33 cellular contexts compared by ENCODE assay signal in the genomic region with DNA sequence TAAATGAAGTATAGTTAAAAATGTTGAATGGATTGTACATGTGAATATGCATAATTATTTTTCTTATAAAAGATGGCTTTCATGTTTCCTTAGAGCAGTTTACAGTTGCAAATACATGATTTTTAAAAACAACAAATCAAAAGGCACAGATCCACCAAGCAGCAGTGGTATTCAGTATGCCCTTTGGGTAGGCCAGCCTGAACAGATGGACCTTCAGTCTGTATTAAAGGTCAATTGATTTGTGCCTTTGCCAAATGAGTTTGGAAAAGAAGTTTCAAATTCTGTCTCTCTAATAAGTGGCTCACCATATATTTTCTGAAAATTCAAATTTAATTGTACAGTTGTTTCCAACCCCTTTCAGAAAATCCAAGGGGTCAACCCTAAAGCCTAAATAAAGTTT.
DNase-seq lines count a peak whose midpoint lies in the region; ATAC-seq, FAIRE-seq and TF ChIP-seq lines count a peak whose summit lies in the region.
"Had no signal": no experiment of that assay in that cellular context is flagged by ENCODE, and none has a peak within 500 bp of the region (broad histone marks: within the 10 kb centered on the region; RNA-seq: fewer than 3 reads in every experiment).

No MANE protein-coding gene starts in this region.

- H3K79me2 ChIP-seq in HepG2 (ENCODE audit: insufficient read depth, low read length): no peaks in the 10 kb centered on the region

- H3K9ac ChIP-seq in liver (ENCODE audit: low read depth in 1 of 2, low read length in 2 of 2): no peak overlapping the region
- H3K9ac ChIP-seq in HepG2 (ENCODE audit: insufficient read depth, low read depth, low read length): no peak overlapping the region
- no peak overlapping the region for H3K9ac ChIP-seq in kidney (ENCODE audit: low read length in 2 of 2)
- H3K9ac ChIP-seq: BLaER1; BLaER1 treated with 17β-estradiol and CSF1 and Interleukin-3, amounts not matched to agents 10 nM and 100 nM had no signal

- CTCF ChIA-PET in HepG2 (lab: Yijun Ruan, JAX; ENCODE audit: low intra/inter-chr PET ratio, low total read pairs): no interaction called here

- no peaks in the 10 kb centered on the region for H4K20me1 ChIP-seq in HepG2 (ENCODE audit: insufficient read depth, low read length)
- H4K20me1 ChIP-seq: BLaER1; BLaER1 treated with 17β-estradiol and CSF1 and Interleukin-3, amounts not matched to agents 10 nM and 100 nM had no signal

- POLR2A ChIA-PET in HepG2 (lab: Yijun Ruan, JAX): no interaction called here

- H3K4me1 ChIP-seq in liver (ENCODE audit: control insufficient read depth in 4 of 4, insufficient read depth in 4 of 4, low read length in 3 of 4) (peaks cover 0 to 9% (median 5%) of the 10 kb centered on the region in 4 donors), HepG2 (ENCODE audit: insufficient read depth, low read length) (no peaks in the 10 kb centered on the region), right lobe of liver (no peaks in the 10 kb centered on the region), kidney (ENCODE audit: control insufficient read depth in 1 of 2, insufficient read depth in 1 of 2, low read depth in 1 of 2, low read length in 2 of 2) (no peaks in the 10 kb centered on the region)
- H3K4me1 ChIP-seq: A549; BE2C; BLaER1; BLaER1 treated with 17β-estradiol and CSF1 and Interleukin-3, amounts not matched to agents 10 nM and 100 nM had no signal

- H3K4me3 ChIP-seq in liver (ENCODE audit: low read depth in 1 of 3, low read length in 3 of 3): no peak overlapping the region
- H3K4me3 ChIP-seq in HepG2 (replicated peaks in 1 of 3; ENCODE audit: insufficient read depth in 1 of 3, low read depth in 2 of 3, low read length in 3 of 3): no peak overlapping the region
- H3K4me3 ChIP-seq in right lobe of liver: no peak overlapping the region
- no peak overlapping the region for H3K4me3 ChIP-seq in kidney (ENCODE audit: low read length in 2 of 2)
- H3K4me3 ChIP-seq: A549; BLaER1; BLaER1 treated with 17β-estradiol and CSF1 and Interleukin-3, amounts not matched to agents 10 nM and 100 nM had no signal

- in situ Hi-C loops in HepG2 (cut with HindIII; ENCODE audit: extremely low pct_ligation_motif_present, low pct_unique_long_range_greater_than_20kb): no loop called here

- TF ChIP-seq POLR2A in HepG2 (IDR thresholded peaks at IDR 0.05; ENCODE audit: insufficient read depth in 1 of 2, low read depth in 2 of 2, low read length in 2 of 2) (no peak), right lobe of liver (IDR thresholded peaks at IDR 0.05) (no peak)

- peak; percentile 5 to 38 for TF ChIP-seq RAD21 in liver (IDR thresholded peaks at IDR 0.05)
- TF ChIP-seq RAD21 in HepG2 (CRISPR knock-in tag; IDR thresholded peaks at IDR 0.05): no peak

- no peak overlapping the region for H2AFZ ChIP-seq in HepG2 (ENCODE audit: low read length)

- no peak for ATAC-seq in HepG2
- ATAC-seq in left lobe of liver: peak; percentile 89
- peak; percentile 72 to 87 (median 83) for ATAC-seq in right lobe of liver
- ATAC-seq: A549; CD8-positive, alpha-beta T cell had no signal

- no peak for TF ChIP-seq EP300 in HepG2 (IDR thresholded peaks at IDR 0.05; ENCODE audit: low read depth in 2 of 2, low read length in 2 of 2)
- no peak for TF ChIP-seq EP300 in HepG2 (CRISPR knock-in tag; IDR thresholded peaks at IDR 0.05; ENCODE audit: borderline replicate concordance)

- intact Hi-C loops in HepG2 (cut with micrococcal nuclease; ENCODE audit: unreplicated experiment): loop anchor here (5.0 kb wide), 1 partner anchor 782 kb away; no protein-coding TSS in a partner anchor
- intact Hi-C loops in right lobe of liver (cut with DNase I): no loop called here
- intact Hi-C loops in kidney (cut with DNase I): no loop called here

- no peaks in the 10 kb centered on the region for H3K9me3 ChIP-seq in liver (ENCODE audit: control insufficient read depth in 4 of 4, low read length in 3 of 4)
- no peaks in the 10 kb centered on the region for H3K9me3 ChIP-seq in HepG2 (ENCODE audit: low read length)
- H3K9me3 ChIP-seq in right lobe of liver: no peaks in the 10 kb centered on the region
- H3K9me3 ChIP-seq in kidney (ENCODE audit: control insufficient read depth in 1 of 2, low read length in 2 of 2): no peaks in the 10 kb centered on the region
- H3K9me3 ChIP-seq: A549; BE2C; BLaER1; BLaER1 treated with 17β-estradiol and CSF1 and Interleukin-3, amounts not matched to agents 10 nM and 100 nM had no signal

- DNase-seq in HepG2 (ENCODE audit: low spot score): no peak
- DNase-seq in left lobe of liver (ENCODE audit: low spot score): no peak
- DNase-seq in right lobe of liver: no peak
- DNase-seq in kidney: no peak
- DNase-seq in T-helper 1 cell: no peak
- DNase-seq: 8988T; ACHN; AML-193; BE2C; C1 segment of cervical spinal cord; Caco-2; Calu3; CD4-positive, alpha-beta memory T cell; CD4-positive, alpha-beta T cell; CD4-positive, CD25-positive, alpha-beta regulatory T cell; CD8-positive, alpha-beta memory T cell; CD8-positive, alpha-beta T cell; COR-L47; DMS 273 treated with DMSO at 0.1 percent for 48 hours; DMS153; DMS53; DMS79; DMS79 treated with DMSO at 0.1 percent for 48 hours; DND-41; EL had no signal

- BruUV-seq in HepG2 (replicated peaks; lab: Mats Ljungman, UMichigan): no TSS peak

- H3K27me3 ChIP-seq in liver (ENCODE audit: control insufficient read depth in 4 of 4, insufficient read depth in 4 of 4, low read length in 3 of 4) (no peaks in the 10 kb centered on the region), HepG2 (ENCODE audit: control insufficient read depth in 1 of 2, insufficient read depth in 2 of 2, low read length in 2 of 2) (no peaks in the 10 kb centered on the region), right lobe of liver (no peaks in the 10 kb centered on the region)
- H3K27me3 ChIP-seq: BE2C; BLaER1; BLaER1 treated with 17β-estradiol and CSF1 and Interleukin-3, amounts not matched to agents 10 nM and 100 nM had no signal

- no peaks in the 10 kb centered on the region for H3K36me3 ChIP-seq in liver (ENCODE audit: control insufficient read depth in 4 of 4, insufficient read depth in 3 of 4, low read depth in 1 of 4, low read length in 3 of 4)
- no peaks in the 10 kb centered on the region for H3K36me3 ChIP-seq in HepG2 (replicated peaks in 1 of 2; ENCODE audit: control insufficient read depth in 1 of 2, insufficient read depth in 2 of 2, low read length in 2 of 2)
- no peaks in the 10 kb centered on the region for H3K36me3 ChIP-seq in right lobe of liver
- H3K36me3 ChIP-seq in kidney (ENCODE audit: control insufficient read depth in 1 of 2, insufficient read depth in 2 of 2, low read length in 2 of 2): no peaks in the 10 kb centered on the region
- H3K36me3 ChIP-seq: BE2C; BLaER1; BLaER1 treated with 17β-estradiol and CSF1 and Interleukin-3, amounts not matched to agents 10 nM and 100 nM had no signal

- H3K27ac ChIP-seq in liver (ENCODE audit: low read depth in 1 of 2, low read length in 2 of 2) (no peak overlapping the region), HepG2 (ENCODE audit: extremely low read length, insufficient read depth, low read length) (no peak overlapping the region), right lobe of liver (no peak overlapping the region), kidney (ENCODE audit: low read depth in 2 of 2, low read length in 2 of 2) (no peak overlapping the region)
- H3K27ac ChIP-seq: 22Rv1; A549; BLaER1; BLaER1 treated with 17β-estradiol and CSF1 and Interleukin-3, amounts not matched to agents 10 nM and 100 nM; C4-2B had no signal

- no peak overlapping the region for H3K4me2 ChIP-seq in HepG2 (ENCODE audit: low read depth, low read length)
- H3K4me2 ChIP-seq: A549; BLaER1; BLaER1 treated with 17β-estradiol and CSF1 and Interleukin-3, amounts not matched to agents 10 nM and 100 nM had no signal

- FAIRE-seq in HepG2 (lab: Jason Lieb, UNC) (no peak), kidney (lab: Jason Lieb, UNC) (no peak)
- FAIRE-seq: A204.1, A549, D721Med had no signal

- TF ChIP-seq CTCF in liver (IDR thresholded peaks at IDR 0.05; ENCODE audit: low read depth, low read length, missing input control) (no peak), HepG2 (CRISPR knock-in tag; IDR thresholded peaks at IDR 0.05) (no peak), right lobe of liver (IDR thresholded peaks at IDR 0.05) (no peak), kidney (IDR thresholded peaks at IDR 0.05; ENCODE audit: borderline replicate concordance, extremely low read depth, insufficient read depth) (no peak)

TF ChIP-seq in liver, 16 proteins besides CTCF, POLR2A, EP300 and RAD21 (continues in another document):
- peak; percentile 78 for TF ChIP-seq SP1 (IDR thresholded peaks at IDR 0.05)
- no peak for TF ChIP-seq FOXA2 (IDR thresholded peaks at IDR 0.05)
- TF ChIP-seq, protein P1, sequence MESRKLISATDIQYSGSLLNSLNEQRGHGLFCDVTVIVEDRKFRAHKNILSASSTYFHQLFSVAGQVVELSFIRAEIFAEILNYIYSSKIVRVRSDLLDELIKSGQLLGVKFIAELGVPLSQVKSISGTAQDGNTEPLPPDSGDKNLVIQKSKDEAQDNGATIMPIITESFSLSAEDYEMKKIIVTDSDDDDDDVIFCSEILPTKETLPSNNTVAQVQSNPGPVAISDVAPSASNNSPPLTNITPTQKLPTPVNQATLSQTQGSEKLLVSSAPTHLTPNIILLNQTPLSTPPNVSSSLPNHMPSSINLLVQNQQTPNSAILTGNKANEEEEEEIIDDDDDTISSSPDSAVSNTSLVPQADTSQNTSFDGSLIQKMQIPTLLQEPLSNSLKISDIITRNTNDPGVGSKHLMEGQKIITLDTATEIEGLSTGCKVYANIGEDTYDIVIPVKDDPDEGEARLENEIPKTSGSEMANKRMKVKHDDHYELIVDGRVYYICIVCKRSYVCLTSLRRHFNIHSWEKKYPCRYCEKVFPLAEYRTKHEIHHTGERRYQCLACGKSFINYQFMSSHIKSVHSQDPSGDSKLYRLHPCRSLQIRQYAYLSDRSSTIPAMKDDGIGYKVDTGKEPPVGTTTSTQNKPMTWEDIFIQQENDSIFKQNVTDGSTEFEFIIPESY (IDR thresholded peaks at IDR 0.05): no peak

TF ChIP-seq in HepG2, 621 proteins besides CTCF, POLR2A, EP300 and RAD21 (continues in another document):
- TF ChIP-seq CREM (IDR thresholded peaks at IDR 0.05): no peak
- no peak for TF ChIP-seq CREM (CRISPR knock-in tag; IDR thresholded peaks at IDR 0.05)
- TF ChIP-seq RBM39 (IDR thresholded peaks at IDR 0.05; ENCODE audit: low read depth, low read length, poor library complexity, severe bottlenecking): no peak
- TF ChIP-seq ARNT2 (CRISPR knock-in tag; IDR thresholded peaks at IDR 0.05; ENCODE audit: low read depth): no peak
